10 cellular contexts compared by ENCODE assay signal in genomic region chr15:38589502-38589901, GRCh38. TPM values are rescaled to one million over a fixed set of nuclear protein-coding genes. Genes with fewer than 3 reads are reported as not detected.
DNase-seq lines count a peak whose midpoint lies in the region; TF ChIP-seq lines count a peak whose summit lies in the region.
"Had no signal": no experiment of that assay in that cellular context is flagged by ENCODE, and none has a peak within 500 bp of the region (broad histone marks: within the 10 kb centered on the region; RNA-seq: fewer than 3 reads in every experiment).

No MANE protein-coding gene starts in this region.

- peak; percentile 41 for DNase-seq in NK-92 treated with Interleukin-12 subunit alpha and Interleukin-12 subunit beta, amount 100 ng/mL, for 24 hours (lab: John Stamatoyannopoulos, UW)
- DNase-seq in NK-92 (lab: John Stamatoyannopoulos, UW; ENCODE audit: unreplicated experiment) (no peak), MV-4-11 (lab: John Stamatoyannopoulos, UW) (peak; percentile 64), cardiac fibroblast (ENCODE audit: low read depth in 2 of 2) (peak; percentile 74 to 88), renal cortical epithelial cell (ENCODE audit: low read depth) (peak; percentile 91), NCI-H1930 (lab: John Stamatoyannopoulos, UW) (no peak), chondrocyte (ENCODE audit: low spot score) (no peak), substantia nigra (lab: John Stamatoyannopoulos, UW) (no peak)
- DNase-seq: NCI-H1694 treated with DMSO at 0.1 percent for 48 hours had no signal

- no peak for TF ChIP-seq CTCF in cardiac fibroblast (IDR thresholded peaks at IDR 0.05; ENCODE audit: low read depth, low read length)
- TF ChIP-seq CTCF in chondrocyte (IDR thresholded peaks at IDR 0.05), result no peak

- no peak overlapping the region for H3K27ac Mint-ChIP-seq in chondrocyte (ENCODE audit: unreplicated experiment)

- no peak overlapping the region for H3K4me3 Mint-ChIP-seq in chondrocyte (ENCODE audit: unreplicated experiment)
- H3K4me3 Mint-ChIP-seq: central memory CD8-positive, alpha-beta T cell had no signal

- H3K36me3 Mint-ChIP-seq in chondrocyte (ENCODE audit: low read depth), result no peaks in the 10 kb centered on the region

- peaks cover 4% of the 10 kb centered on the region for H3K27me3 Mint-ChIP-seq in chondrocyte (ENCODE audit: low read depth)
- H3K27me3 Mint-ChIP-seq: central memory CD8-positive, alpha-beta T cell had no signal

- peaks cover 19% of the 10 kb centered on the region for H3K4me1 Mint-ChIP-seq in chondrocyte (ENCODE audit: low read depth)

- no peak overlapping the region for H3K27ac ChIP-seq in substantia nigra (ENCODE audit: low read depth, low read length, poor library complexity, severe bottlenecking)

- no peak overlapping the region for H3K4me3 ChIP-seq in cardiac fibroblast (replicated peaks in 1 of 2; ENCODE audit: low read depth in 2 of 2, low read length in 2 of 2)

- H3K9me3 Mint-ChIP-seq in chondrocyte (ENCODE audit: low read depth), result peaks cover 12% of the 10 kb centered on the region

RNA-seq across cellular contexts. Expression of gene RASGRP1, which starts 24.9 kb away (rescaled TPM):
- 12.1 and 16.3 TPM in 2 replicates for total RNA-seq in renal cortical epithelial cell
- 0.52 to 1.1 TPM in 2 of 3 replicates, not detected in the other for total RNA-seq in chondrocyte

Comparison
In these comparisons a context has a peak if more than half of its experiments do, and no peak if none do; other contexts are left out.
1. DNase-seq: peak in NK-92 treated with Interleukin-12 subunit alpha and Interleukin-12 subunit beta, amount 100 ng/mL, for 24 hours (single experiment), MV-4-11 (single experiment), cardiac fibroblast (2 of 2) and renal cortical epithelial cell (single experiment); none in NK-92 (single experiment), NCI-H1930 (0 of 2), chondrocyte (single experiment) and substantia nigra (0 of 49).